ENCODE assay signal across 23 cellular contexts in genomic region chr2:19131871-19132270, GRCh38.
"Had no signal": no experiment of that assay in that cellular context is flagged by ENCODE, and none has a peak within 500 bp of the region (broad histone marks: within the 10 kb centered on the region; RNA-seq: fewer than 3 reads in every experiment).

No MANE protein-coding gene starts in this region.

- H3K4me1 ChIP-seq: adrenal gland had no signal

- H3K9me3 Mint-ChIP-seq: activated CD4-positive, alpha-beta memory T cell treated with anti-CD3 and anti-CD28 coated beads for 36 hours; T-cell had no signal

- H3K9me3 ChIP-seq: adrenal gland had no signal

- H3K4me3 ChIP-seq: adrenal gland had no signal

- H3K27me3 ChIP-seq: adrenal gland had no signal

- H3K27ac ChIP-seq: adrenal gland had no signal

- H3K4me1 Mint-ChIP-seq: activated B cell treated with CpG ODN at 0.5 μM for 24 hours, T-cell had no signal

- H3K27ac Mint-ChIP-seq: activated B cell treated with CpG ODN at 0.5 μM for 24 hours; activated CD4-positive, alpha-beta memory T cell treated with anti-CD3 and anti-CD28 coated beads for 36 hours; activated naive CD8-positive, alpha-beta T cell treated with anti-CD3 and anti-CD28 coated beads, Interleukin-2, amount 10 ng/mL, durations not matched to agents 7 days and 5 days; T-cell had no signal

- H3K4me3 Mint-ChIP-seq: activated B cell treated with CpG ODN at 0.5 μM for 24 hours; activated CD4-positive, alpha-beta memory T cell treated with anti-CD3 and anti-CD28 coated beads for 36 hours; activated CD4-positive, alpha-beta T cell treated with anti-CD3 and anti-CD28 coated beads, Interleukin-2, amount 10 ng/mL, durations not matched to agents 7 days and 5 days; activated naive CD8-positive, alpha-beta T cell treated with anti-CD3 and anti-CD28 coated beads, Interleukin-2, amount 10 ng/mL, durations not matched to agents 7 days and 5 days; T-cell had no signal

- FAIRE-seq: TTC549 had no signal

- H3K36me3 ChIP-seq: adrenal gland had no signal

- H3K36me3 Mint-ChIP-seq: activated CD4-positive, alpha-beta memory T cell treated with anti-CD3 and anti-CD28 coated beads for 36 hours; activated naive CD8-positive, alpha-beta T cell treated with anti-CD3 and anti-CD28 coated beads, Interleukin-2, amount 10 ng/mL, durations not matched to agents 7 days and 5 days; T-cell had no signal

- DNase-seq: activated B cell treated with CpG ODN at 0.5 μM for 24 hours; activated CD4-positive, alpha-beta memory T cell treated with anti-CD3 and anti-CD28 coated beads for 36 hours; activated CD4-positive, alpha-beta T cell treated with anti-CD3 and anti-CD28 coated beads, Interleukin-2, amount 10 ng/mL, durations not matched to agents 7 days and 5 days; activated naive CD4-positive, alpha-beta T cell treated with anti-CD3 and anti-CD28 coated beads, Interleukin-2, amount 50 U/mL, for 16 hours; activated naive CD8-positive, alpha-beta T cell treated with anti-CD3 and anti-CD28 coated beads, Interleukin-2, amount 10 ng/mL, durations not matched to agents 7 days and 5 days; adrenal gland; anterior cingulate cortex; cerebellar nuclear complex; Kasumi-1; KBM-7; NCI-H1048; NCI-H146; NCI-H187 treated with DMSO at 0.1 percent for 48 hours; NCI-H2081 treated with DMSO at 0.1 percent for 48 hours; NCI-H446; NCI-H526; NCI-H774; SHP77; T-cell; T-helper 2 cell; T1000 had no signal

- H3K27me3 Mint-ChIP-seq: activated B cell treated with CpG ODN at 0.5 μM for 24 hours; activated CD4-positive, alpha-beta memory T cell treated with anti-CD3 and anti-CD28 coated beads for 36 hours; activated CD4-positive, alpha-beta T cell treated with anti-CD3 and anti-CD28 coated beads, Interleukin-2, amount 10 ng/mL, durations not matched to agents 7 days and 5 days; activated naive CD8-positive, alpha-beta T cell treated with anti-CD3 and anti-CD28 coated beads, Interleukin-2, amount 10 ng/mL, durations not matched to agents 7 days and 5 days; T-cell had no signal

- ATAC-seq: Panc1, T-cell had no signal
